Comparison of ENCODE assay signal across 8 cellular contexts in genomic region chrX:47194388-47194787, GRCh38. TPM values are rescaled to one million over a fixed set of nuclear protein-coding genes. Genes with fewer than 3 reads are reported as not detected.
DNase-seq lines count a peak whose midpoint lies in the region; ATAC-seq and TF ChIP-seq lines count a peak whose summit lies in the region.

No MANE protein-coding gene starts in this region.

- in situ Hi-C loops in GM23248 (cut with MboI), result no loop called here

- TF ChIP-seq EP300 in gastroesophageal sphincter (IDR thresholded peaks at IDR 0.05), result no peak

- POLR2A ChIA-PET in WTC11 (lab: Charles Lee), result interaction anchor here (1.2 kb wide), 1 partner anchor 24 kb away, joined by 4 read pairs; the partner anchor contains the start of gene CDK16

- peaks cover 6% of the 10 kb centered on the region; the same call in 1 of the 2 replicates for H3F3A ChIP-seq in GM23248 (ENCODE audit: insufficient read depth)

- no peak for TF ChIP-seq POLR2A in gastroesophageal sphincter (IDR thresholded peaks at IDR 0.05)

- H3K9ac ChIP-seq in GM23248, result peak overlapping the region; percentile 100
- peak overlapping the region; percentile 99 for H3K9ac ChIP-seq in skeletal muscle satellite cell (ENCODE audit: low read depth, low read length)

- H3K4me1 ChIP-seq in GM23248 (ENCODE audit: insufficient read depth) (peaks cover 31% of the 10 kb centered on the region), gastroesophageal sphincter (peaks cover 0 to 72% (median 34%) of the 10 kb centered on the region in 3 donors), skeletal muscle satellite cell (ENCODE audit: control insufficient read depth, insufficient read depth, low read length) (peaks cover 40% of the 10 kb centered on the region)

- no peaks in the 10 kb centered on the region for H3K27me3 ChIP-seq in GM23248 (replicated peaks; ENCODE audit: insufficient read depth)
- no peaks in the 10 kb centered on the region for H3K27me3 ChIP-seq in gastroesophageal sphincter
- no peaks in the 10 kb centered on the region for H3K27me3 ChIP-seq in skeletal muscle satellite cell (ENCODE audit: control insufficient read depth, insufficient read depth, low read length)

- peaks cover 20% of the 10 kb centered on the region for H3K36me3 Mint-ChIP-seq in WTC11

- no peaks in the 10 kb centered on the region for H4K20me1 ChIP-seq in GM23248 (ENCODE audit: insufficient read depth)

- H3K4me3 ChIP-seq in GM23248, result peak overlapping the region; percentile 92
- H3K4me3 ChIP-seq in gastroesophageal sphincter, result peak overlapping the region; percentile 78 to 79
- H3K4me3 ChIP-seq in skeletal muscle satellite cell (ENCODE audit: low read length), result peak overlapping the region; percentile 94

- no peaks in the 10 kb centered on the region; the same call in 1 of the 2 replicates for H3K36me3 ChIP-seq in GM23248 (ENCODE audit: low read depth)
- H3K36me3 ChIP-seq in gastroesophageal sphincter, result peaks cover 0 to 13% of the 10 kb centered on the region in 2 donors
- H3K36me3 ChIP-seq in skeletal muscle satellite cell (ENCODE audit: insufficient read depth, low read length), result peaks cover 36% of the 10 kb centered on the region

- H2AFZ ChIP-seq in GM23248, result no peak overlapping the region

- peak overlapping the region; percentile 89 for H3K27ac Mint-ChIP-seq in WTC11

- H3K4me1 Mint-ChIP-seq in WTC11, result peaks cover 58% of the 10 kb centered on the region

- 1 to 4% methylated on average over 6 to 8 of the region's 8 CpGs for WGBS in GM23248 (ENCODE audit: low coverage in 1 of 2, low lambda C conversion rate in 2 of 2, missing lambda C conversion rate in 2 of 2), 2 experiments
- 0 to 25% methylated on average over 1 to 8 of the region's 8 CpGs for WGBS in gastroesophageal sphincter (ENCODE audit: low coverage in 1 of 2), 2 donors

- ATAC-seq in WTC11 (no peak), gastroesophageal sphincter (no peak), HG02588 (IDR thresholded peaks at IDR 0.05; ENCODE audit: unreplicated experiment) (no peak), HG02938 (IDR thresholded peaks at IDR 0.05; ENCODE audit: unreplicated experiment) (no peak), GM18520 (IDR thresholded peaks at IDR 0.05; ENCODE audit: unreplicated experiment) (no peak)

- CTCF ChIA-PET in WTC11 (lab: Charles Lee), result interaction anchor here (0.9 to 1.0 kb wide), 2 partner anchors 190 to 329 kb away, joined by 3 to 4 read pairs; no protein-coding TSS in a partner anchor

- peaks cover 68% of the 10 kb centered on the region for H3K79me2 ChIP-seq in GM23248 (ENCODE audit: insufficient read depth)

- TF ChIP-seq CTCF in WTC11 (IDR thresholded peaks at IDR 0.05) (no peak), gastroesophageal sphincter (IDR thresholded peaks at IDR 0.05) (no peak)

- H3K27ac ChIP-seq in GM23248 (peak overlapping the region; percentile 96), gastroesophageal sphincter (peak overlapping the region; percentile 94 to 98 (median 96))

- H3K27me3 Mint-ChIP-seq in WTC11 (ENCODE audit: low read depth), result no peaks in the 10 kb centered on the region

- no peaks in the 10 kb centered on the region for H3K9me2 ChIP-seq in GM23248 (ENCODE audit: insufficient read depth)

- H3K4me2 ChIP-seq in GM23248 (ENCODE audit: unreplicated experiment), result peak overlapping the region; percentile 83
- H3K4me2 ChIP-seq in skeletal muscle satellite cell (ENCODE audit: low read length), result peak overlapping the region; percentile 90

- no peaks in the 10 kb centered on the region for H3K9me3 Mint-ChIP-seq in WTC11

- H3K4me3 Mint-ChIP-seq in WTC11, result peak overlapping the region; percentile 92

- DNase-seq in GM23248, result no peak
- no peak for DNase-seq in WTC11 (ENCODE audit: low spot score)
- DNase-seq in hepatic stellate cell (ENCODE audit: low spot score), result no peak

- H3K9me3 ChIP-seq in GM23248 (ENCODE audit: low read depth) (no peaks in the 10 kb centered on the region), gastroesophageal sphincter (no peaks in the 10 kb centered on the region), skeletal muscle satellite cell (replicated peaks; ENCODE audit: low read length) (no peaks in the 10 kb centered on the region)

TF ChIP-seq in WTC11, 78 proteins besides CTCF, POLR2A, EP300 and RAD21:
- TF ChIP-seq KAT7 (CRISPR knock-in tag; IDR thresholded peaks at IDR 0.05; ENCODE audit: borderline replicate concordance) (no peak), ATF1 (CRISPR knock-in tag; IDR thresholded peaks at IDR 0.05) (no peak), FOXK1 (CRISPR knock-in tag; IDR thresholded peaks at IDR 0.05) (no peak), NFYB (CRISPR knock-in tag; conservative IDR thresholded peaks at IDR 0.05; ENCODE audit: low read depth) (no peak)

RNA-seq across cellular contexts. Expression of gene UBA1, which starts 0.8 kb away (rescaled TPM):
- total RNA-seq in GM23248 (2014; rRNA removed; shearing (Covaris generic)), result 264 and 266 TPM in 2 replicates
- polyA plus RNA-seq in GM23248 (2016; fragmentation: Nextera tagmentation; extraction: Ambion mirVana), result 141 and 146 TPM in 2 replicates
- total RNA-seq in WTC11 (2021), result 379 to 392 TPM (median 383 TPM) in 3 replicates
- total RNA-seq in gastroesophageal sphincter, result 100 to 1,000 TPM; 108 to 211 (median 123) TPM
- total RNA-seq in skeletal muscle satellite cell (2012; rRNA removed), result 176 and 202 TPM in 2 replicates

RNA-seq across cellular contexts. Expression of gene CDK16, which starts 24.1 kb away (rescaled TPM):
- 89.5 and 97.8 TPM in 2 replicates for total RNA-seq in GM23248 (2014; rRNA removed; shearing (Covaris generic))
- 103 and 105 TPM in 2 replicates for polyA plus RNA-seq in GM23248 (2016; fragmentation: Nextera tagmentation; extraction: Ambion mirVana)
- total RNA-seq in WTC11 (2021) (130 to 150 TPM (median 145 TPM) in 3 replicates), gastroesophageal sphincter (10 to 100 TPM; 45.8 to 76.1 (median 55.6) TPM)
- total RNA-seq in skeletal muscle satellite cell (2012; rRNA removed), result 88.2 and 93.7 TPM in 2 replicates

RNA-seq across cellular contexts. Expression of gene USP11, which starts 38.4 kb away (rescaled TPM):
- total RNA-seq in GM23248 (2014; rRNA removed; shearing (Covaris generic)), result 30.2 and 36.6 TPM in 2 replicates
- 61.4 and 61.5 TPM in 2 replicates for polyA plus RNA-seq in GM23248 (2016; fragmentation: Nextera tagmentation; extraction: Ambion mirVana)
- total RNA-seq in WTC11 (2021), result 82.5 to 86.8 TPM (median 86.3 TPM) in 3 replicates
- 10 to 100 TPM; 26.9 to 64.6 (median 40.7) TPM for total RNA-seq in gastroesophageal sphincter
- total RNA-seq in skeletal muscle satellite cell (2012; rRNA removed), result 21.3 and 32.8 TPM in 2 replicates

RNA-seq across cellular contexts. Expression of gene RBM10, which starts 49.4 kb away (rescaled TPM):
- 40.1 and 40.5 TPM in 2 replicates for total RNA-seq in GM23248 (2014; rRNA removed; shearing (Covaris generic))
- polyA plus RNA-seq in GM23248 (2016; fragmentation: Nextera tagmentation; extraction: Ambion mirVana), result 28.4 and 30.6 TPM in 2 replicates
- 65.6 to 66.1 TPM (median 65.8 TPM) in 3 replicates for total RNA-seq in WTC11 (2021)
- 10 to 100 TPM; 25.2 to 33.1 (median 29.2) TPM for total RNA-seq in gastroesophageal sphincter
- total RNA-seq in skeletal muscle satellite cell (2012; rRNA removed), result 52.2 and 53.7 TPM in 2 replicates

RNA-seq across cellular contexts. Expression of gene NDUFB11, which starts 49.9 kb away (rescaled TPM):
- 41.7 and 45.7 TPM in 2 replicates for total RNA-seq in GM23248 (2014; rRNA removed; shearing (Covaris generic))
- 123 and 125 TPM in 2 replicates for polyA plus RNA-seq in GM23248 (2016; fragmentation: Nextera tagmentation; extraction: Ambion mirVana)
- total RNA-seq in WTC11 (2021), result 105 to 110 TPM (median 106 TPM) in 3 replicates
- total RNA-seq in gastroesophageal sphincter, result 10 to 100 TPM; 43.3 to 66.8 (median 53.0) TPM
- 55.5 and 58.3 TPM in 2 replicates for total RNA-seq in skeletal muscle satellite cell (2012; rRNA removed)
